ENCODE assay signal across 25 cellular contexts in the genomic region with DNA sequence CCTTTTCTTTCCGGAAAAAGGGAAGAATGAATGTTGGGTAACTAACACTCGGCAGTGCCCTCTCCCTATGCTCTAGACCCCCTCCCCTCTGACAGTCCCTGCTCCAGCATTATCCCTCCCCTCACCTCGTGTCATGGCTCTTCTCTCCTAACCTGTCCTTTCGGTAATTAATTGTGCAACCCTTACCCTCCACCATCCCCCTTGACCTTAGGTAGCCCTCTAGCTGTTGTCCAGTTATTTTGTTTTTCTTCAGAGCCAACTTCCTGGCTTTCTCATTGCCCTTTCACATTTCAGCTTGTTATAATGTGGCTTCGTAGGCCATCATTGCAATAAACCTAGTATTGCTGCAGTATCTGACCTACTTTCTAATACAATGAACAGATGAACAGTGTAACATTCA.
"Had no signal": no experiment of that assay in that cellular context is flagged by ENCODE, and none has a peak within 500 bp of the region (broad histone marks: within the 10 kb centered on the region; RNA-seq: fewer than 3 reads in every experiment).

No MANE protein-coding gene starts in this region.

- H3K4me3 Mint-ChIP-seq: mesothelial cell of epicardium, naive B cell had no signal

- ATAC-seq: esophagus mucosa, gastrocnemius medialis, heart right ventricle, left cardiac atrium, lower lobe of right lung, mucosa of descending colon had no signal

- H3K27me3 Mint-ChIP-seq: naive B cell had no signal

- DNase-seq: dermis blood vessel endothelial cell; dorsolateral prefrontal cortex; effector CD4-positive, alpha-beta T cell; effector memory CD4-positive, alpha-beta T cell; esophagus squamous epithelium; foreskin fibroblast; foreskin melanocyte; gastrocnemius medialis; glutamatergic neuron; head of caudate nucleus; heart right ventricle; hippocampal formation; left cardiac atrium; left ventricle myocardium inferior; lower lobe of right lung; mesenchymal stem cell; mucosa of descending colon; naive B cell had no signal

- H3K36me3 ChIP-seq: esophagus squamous epithelium, heart right ventricle, left ventricle myocardium inferior, lower lobe of right lung had no signal

- H3K4me3 ChIP-seq: coronary artery, dorsolateral prefrontal cortex, esophagus squamous epithelium, gastrocnemius medialis, heart right ventricle, left ventricle myocardium inferior, lower lobe of right lung, mucosa of descending colon had no signal

- H3K4me1 ChIP-seq: esophagus squamous epithelium, lower lobe of right lung had no signal

- H3K9me3 ChIP-seq: esophagus squamous epithelium, gastrocnemius medialis, heart right ventricle, left ventricle myocardium inferior, lower lobe of right lung, mucosa of descending colon had no signal

- H3K4me1 Mint-ChIP-seq: mesothelial cell of epicardium had no signal

- H3K27ac ChIP-seq: coronary artery, dorsolateral prefrontal cortex, epithelial cell of prostate, esophagus squamous epithelium, heart right ventricle, left ventricle myocardium inferior, lower lobe of right lung had no signal

- H3K36me3 Mint-ChIP-seq: mesothelial cell of epicardium had no signal

- H3K9me3 Mint-ChIP-seq: mesothelial cell of epicardium, naive B cell had no signal

- FAIRE-seq: colon, islet of Langerhans, keratinocyte had no signal

- H3K27me3 ChIP-seq: dorsolateral prefrontal cortex, esophagus squamous epithelium, gastrocnemius medialis, heart right ventricle had no signal

- H3K27ac Mint-ChIP-seq: mesothelial cell of epicardium, naive B cell had no signal
